Comparison of ENCODE assay signal across 11 cellular contexts in genomic region chr15:95620934-95621579, GRCh38.
A peak's percentile ranks its signal among the peaks of the same experiment; 100 is the strongest.
DNase-seq lines count a peak whose midpoint lies in the region; ATAC-seq and TF ChIP-seq lines count a peak whose summit lies in the region.
"Had no signal": no experiment of that assay in that cellular context is flagged by ENCODE, and none has a peak within 500 bp of the region (broad histone marks: within the 10 kb centered on the region; RNA-seq: fewer than 3 reads in every experiment).

No MANE protein-coding gene starts in this region.

- peak; percentile 90 for ATAC-seq in GM18502 (IDR thresholded peaks at IDR 0.05; ENCODE audit: poor library complexity, unreplicated experiment)
- no peak for ATAC-seq in GM21381 (IDR thresholded peaks at IDR 0.05; ENCODE audit: unreplicated experiment)

- DNase-seq in AG09309 (ENCODE audit: low read depth) (peak; percentile 18), NB4 (ENCODE audit: low read depth) (peak; percentile 25), fibroblast of mammary gland (ENCODE audit: low read depth) (peak; percentile 65), nucleus accumbens (lab: John Stamatoyannopoulos, UW) (no peak), Peyer's patch (no peak), DMS53 (lab: John Stamatoyannopoulos, UW) (no peak)
- DNase-seq: activated effector memory CD4-positive, alpha-beta T cell treated with anti-CD3 and anti-CD28 coated beads, Interleukin-2, amount 50 U/mL, for 16 hours; DMS153; upper lobe of left lung had no signal

- TF ChIP-seq POLR2A in NB4 (IDR thresholded peaks at IDR 0.05; ENCODE audit: extremely low read depth, insufficient read length) (no peak), Peyer's patch (IDR thresholded peaks at IDR 0.05) (no peak)

- TF ChIP-seq CTCF in AG09309 (IDR thresholded peaks at IDR 0.05; ENCODE audit: control insufficient read depth, insufficient read depth, low read depth, low read length, missing control alignments) (no peak), NB4 (IDR thresholded peaks at IDR 0.05; ENCODE audit: low read depth, low read length) (no peak), fibroblast of mammary gland (conservative IDR thresholded peaks at IDR 0.05; ENCODE audit: control insufficient read depth, insufficient read depth, low read depth, low read length) (no peak), Peyer's patch (IDR thresholded peaks at IDR 0.05) (no peak)

- no peaks in the 10 kb centered on the region for H3K27me3 ChIP-seq in Peyer's patch
- H3K27me3 ChIP-seq: upper lobe of left lung had no signal

- no peaks in the 10 kb centered on the region for H3K9me3 ChIP-seq in Peyer's patch

- H3K36me3 ChIP-seq in Peyer's patch, result no peaks in the 10 kb centered on the region
- H3K36me3 ChIP-seq: upper lobe of left lung had no signal

- H3K27ac ChIP-seq in Peyer's patch, result peak overlapping the region in 1 of 4 donors; percentile 35
- H3K27ac ChIP-seq: upper lobe of left lung had no signal

- H3K4me3 ChIP-seq in AG09309 (ENCODE audit: control insufficient read depth, low read depth, low read length) (no peak overlapping the region), NB4 (ENCODE audit: low read depth, low read length) (no peak overlapping the region), fibroblast of mammary gland (ENCODE audit: control insufficient read depth, low read depth, low read length) (no peak overlapping the region), Peyer's patch (no peak overlapping the region)
- H3K4me3 ChIP-seq: upper lobe of left lung had no signal

- no peaks in the 10 kb centered on the region for H3K4me1 ChIP-seq in Peyer's patch
- H3K4me1 ChIP-seq: upper lobe of left lung had no signal

Comparison
In these comparisons a context has a peak if more than half of its experiments do, and no peak if none do; other contexts are left out.
1. DNase-seq: peak in AG09309 (single experiment), NB4 (single experiment) and fibroblast of mammary gland (single experiment); none in nucleus accumbens (0 of 56), Peyer's patch (0 of 3) and DMS53 (single experiment).